Comparison of ENCODE assay signal across 11 cellular contexts in the genomic region with DNA sequence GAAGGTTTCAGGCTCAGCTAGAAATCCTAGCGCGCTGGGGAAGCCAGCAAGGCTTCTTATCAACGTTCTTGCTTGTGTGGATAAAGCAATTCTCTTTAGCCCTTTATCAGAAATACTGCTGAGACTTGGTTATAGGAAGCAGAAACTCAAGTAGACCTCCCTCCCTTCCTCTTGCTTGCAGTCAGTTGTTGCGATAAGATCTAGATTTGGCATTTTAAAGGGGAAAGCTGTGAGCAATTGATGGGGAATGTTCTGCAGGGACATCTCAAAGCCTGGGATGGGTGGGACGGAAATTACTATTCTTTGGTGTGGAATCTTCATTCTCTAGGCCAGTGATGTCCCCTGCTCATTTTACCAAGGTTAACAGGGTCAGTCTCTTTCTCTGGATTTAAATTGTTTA.
A peak's percentile ranks its signal among the peaks of the same experiment; 100 is the strongest.
DNase-seq lines count a peak whose midpoint lies in the region; ATAC-seq and TF ChIP-seq lines count a peak whose summit lies in the region.
"Had no signal": no experiment of that assay in that cellular context is flagged by ENCODE, and none has a peak within 500 bp of the region (broad histone marks: within the 10 kb centered on the region; RNA-seq: fewer than 3 reads in every experiment).

No MANE protein-coding gene starts in this region.

- no peak overlapping the region for H3T11ph ChIP-seq in H9 (ENCODE audit: low read length)

- no peak overlapping the region for H3K56ac ChIP-seq in H9 (ENCODE audit: insufficient read length, low read depth, low read length)

- no peaks in the 10 kb centered on the region for H3K9me3 ChIP-seq in H9 (ENCODE audit: control insufficient read depth, low read depth, low read length)
- H3K9me3 ChIP-seq: ascending aorta, gastroesophageal sphincter had no signal

- no peak overlapping the region for H2BK12ac ChIP-seq in H9 (ENCODE audit: insufficient read length, low read depth, low read length)

- H3K23ac ChIP-seq in H9 (ENCODE audit: insufficient read length, low read depth, low read length), result no peak overlapping the region

- WGBS in H9 (ENCODE audit: extremely low coverage, insufficient read length, low lambda C conversion rate), result no CpG with 5 or more reads among the region's 5 CpGs

- H3K27ac ChIP-seq in H9 (ENCODE audit: insufficient read length, low read depth, low read length), result no peak overlapping the region
- H3K27ac ChIP-seq: ascending aorta, gastroesophageal sphincter had no signal

- ATAC-seq in HG02571 (IDR thresholded peaks at IDR 0.05; ENCODE audit: unreplicated experiment) (no peak), GM21786 (IDR thresholded peaks at IDR 0.05; ENCODE audit: unreplicated experiment) (no peak)
- ATAC-seq: gastroesophageal sphincter had no signal

- no peak overlapping the region for H2BK15ac ChIP-seq in H9 (ENCODE audit: low read depth, low read length)

- no peak overlapping the region for H4K91ac ChIP-seq in H9 (ENCODE audit: insufficient read length, low read depth, low read length)

- peak overlapping the region; percentile 5 to 71; a peak in 3 of 5 replicates for H3K4me3 Mint-ChIP-seq in H9

- H3K4me1 Mint-ChIP-seq in H9, result peaks cover 36 to 50% of the 10 kb centered on the region in 2 experiments

- no peak overlapping the region for H4K5ac ChIP-seq in H9 (ENCODE audit: insufficient read length, low read depth, low read length)

- H4K20me1 ChIP-seq in H9 (ENCODE audit: control insufficient read depth, insufficient read depth, insufficient read length), result no peaks in the 10 kb centered on the region

- H3K36me3 Mint-ChIP-seq in H9 (ENCODE audit: insufficient read depth in 1 of 3, low read depth in 3 of 3), result no peaks in the 10 kb centered on the region; a peak in 1 of 7 replicates

- H2AFZ ChIP-seq in H9 (ENCODE audit: low read length), result no peak overlapping the region

- H3K9me3 Mint-ChIP-seq in H9, result no peaks in the 10 kb centered on the region

- H2BK20ac ChIP-seq in H9 (ENCODE audit: low read depth, low read length, poor library complexity, severe bottlenecking), result no peak overlapping the region

- no peaks in the 10 kb centered on the region for H3K79me2 ChIP-seq in H9 (ENCODE audit: insufficient read depth, low read length)

- H3K79me1 ChIP-seq in H9 (ENCODE audit: insufficient read depth, low read depth, low read length, poor library complexity, severe bottlenecking), result no peaks in the 10 kb centered on the region

- no peak for TF ChIP-seq CTCF in H9 (conservative IDR thresholded peaks at IDR 0.05)

- H3K9ac ChIP-seq in H9 (ENCODE audit: extremely low read depth, insufficient read length, low read length), result no peak overlapping the region

- peak; percentile 26 for DNase-seq in AG08396 (ENCODE audit: low spot score)
- DNase-seq in H9, result no peak
- peak; percentile 5 for DNase-seq in astrocyte of the hippocampus (ENCODE audit: low read depth, low spot score)
- peak; percentile 11 for DNase-seq in iPS-NIHi11 (ENCODE audit: low spot score)
- no peak for DNase-seq in activated naive CD4-positive, alpha-beta T cell treated with anti-CD3 and anti-CD28 coated beads, Interleukin-2, amount 50 U/mL, for 16 hours
- no peak for DNase-seq in SKM-1 treated with dmso at 0.1 percent for 144 hours (lab: John Stamatoyannopoulos, UW; ENCODE audit: unreplicated experiment)
- DNase-seq: stimulated activated CD4-positive, alpha-beta T cell treated with anti-CD3 and anti-CD28 coated beads, Interleukin-15, amount 100 ng/mL, for 24 hours had no signal

- H4K8ac ChIP-seq in H9 (replicated peaks; ENCODE audit: insufficient read length, low read depth, low read length), result no peak overlapping the region

- no peak overlapping the region for H2BK120ac ChIP-seq in H9 (ENCODE audit: low read depth, low read length, poor library complexity, severe bottlenecking)

- no peak overlapping the region for H3K18ac ChIP-seq in H9 (ENCODE audit: insufficient read length, low read depth, low read length)

- no peak overlapping the region for H2AK5ac ChIP-seq in H9 (ENCODE audit: insufficient read length, low read length)

- no peak overlapping the region for H3K27ac Mint-ChIP-seq in H9

- H3K27me3 ChIP-seq in H9 (ENCODE audit: insufficient read depth, low read length), result peaks cover 14% of the 10 kb centered on the region
- H3K27me3 ChIP-seq: ascending aorta had no signal

- H3K4me1 ChIP-seq in H9 (ENCODE audit: insufficient read depth, low read length), result 0 out of 2 replicates have a peak, but pooled peaks cover 2% of the 10 kb centered on the region
- H3K4me1 ChIP-seq: ascending aorta had no signal

- H3K27me3 Mint-ChIP-seq in H9 (ENCODE audit: low read depth), result peaks cover 55% of the 10 kb centered on the region

- H2BK5ac ChIP-seq in H9 (ENCODE audit: insufficient read length, low read length), result no peak overlapping the region

- no peak overlapping the region for H3K4me2 ChIP-seq in H9 (ENCODE audit: insufficient read depth, insufficient read length, low read length)

- no peak overlapping the region for H3K14ac ChIP-seq in H9 (ENCODE audit: insufficient read depth, low read length)

- H3K4ac ChIP-seq in H9 (ENCODE audit: low read depth, low read length), result no peak overlapping the region

- H3K23me2 ChIP-seq in H9 (ENCODE audit: insufficient read length, low read depth, low read length, poor library complexity, severe bottlenecking), result no peaks in the 10 kb centered on the region

Comparison
In these comparisons a context has a peak if more than half of its experiments do, and no peak if none do; other contexts are left out.
1. DNase-seq: peak in AG08396 (single experiment), astrocyte of the hippocampus (single experiment) and iPS-NIHi11 (single experiment); none in H9 (single experiment), activated naive CD4-positive, alpha-beta T cell treated with anti-CD3 and anti-CD28 coated beads, Interleukin-2, amount 50 U/mL, for 16 hours (single experiment) and SKM-1 treated with dmso at 0.1 percent for 144 hours (single experiment).